32 cellular contexts compared by ENCODE assay signal in the genomic region with DNA sequence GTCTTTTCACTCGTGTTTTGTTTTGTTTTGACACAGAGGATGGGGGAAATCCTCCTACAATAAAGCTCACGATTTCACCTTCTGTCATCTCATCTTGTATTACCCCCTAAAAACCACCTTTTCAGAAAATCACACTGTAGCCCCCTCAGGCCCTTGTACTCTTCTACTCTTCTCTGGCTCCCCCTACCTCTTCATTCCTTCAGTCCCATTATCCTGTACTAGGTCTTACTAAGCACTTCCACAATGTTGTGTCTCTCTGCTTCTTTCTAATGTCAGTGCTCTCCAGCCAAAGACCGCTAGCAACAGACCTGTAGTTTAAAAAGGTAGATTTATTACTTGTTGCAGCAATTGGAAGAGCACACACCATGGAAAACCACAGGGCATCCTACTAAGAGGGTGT. TPM values are rescaled to one million over a fixed set of nuclear protein-coding genes. Genes with fewer than 3 reads are reported as not detected.
"Had no signal": no experiment of that assay in that cellular context is flagged by ENCODE, and none has a peak within 500 bp of the region (broad histone marks: within the 10 kb centered on the region; RNA-seq: fewer than 3 reads in every experiment).

No MANE protein-coding gene starts in this region.

- ATAC-seq: activated CD8-positive, alpha-beta T cell treated with anti-CD3 and anti-CD28 coated beads for 36 hours; activated naive CD8-positive, alpha-beta T cell treated with anti-CD3 and anti-CD28 coated beads, Interleukin-2, amount 50 U/mL, for 24 hours; activated T-cell treated with anti-CD3 and anti-CD28 coated beads, Interleukin-2, amount 50 U/mL, for 4 hours; activated T-helper 17 cell treated with anti-CD3 and anti-CD28 coated beads, Interleukin-2, amount 50 U/mL, for 72 hours; heart right ventricle; left cardiac atrium; left ventricle myocardium superior; stimulated activated effector memory CD8-positive, alpha-beta T cell treated with anti-CD3 and anti-CD28 coated beads, Interleukin-12 subunit alpha, Interleukin-12 subunit beta, amount 100 ng/mL, for 72 hours; stimulated activated naive CD8-positive, alpha-beta T cell treated with anti-CD3 and anti-CD28 coated beads, Interleukin-15, amount 100 ng/mL, for 72 hours had no signal

- H3K4me1 ChIP-seq: breast epithelium, esophagus squamous epithelium, heart right ventricle, prostate gland, sigmoid colon, upper lobe of left lung had no signal

- H3K9me3 Mint-ChIP-seq: activated CD8-positive, alpha-beta T cell treated with anti-CD3 and anti-CD28 coated beads for 36 hours; activated naive CD4-positive, alpha-beta T cell treated with anti-CD3 and anti-CD28 coated beads, Interleukin-2, amount 50 U/mL, for 24 hours; activated naive CD8-positive, alpha-beta T cell treated with anti-CD3 and anti-CD28 coated beads, Interleukin-2, amount 50 U/mL, for 24 hours; activated T-cell treated with anti-CD3 and anti-CD28 coated beads, Interleukin-2, amount 50 U/mL, for 4 hours; activated T-helper 17 cell treated with anti-CD3 and anti-CD28 coated beads, Interleukin-2, amount 50 U/mL, for 72 hours; dendritic cell treated with granulocyte-macrophage colony-stimulating factor and Interleukin-4, amounts not matched to agents 40 ng/mL and 50 ng/mL, for 4 days; stimulated activated effector memory CD8-positive, alpha-beta T cell treated with anti-CD3 and anti-CD28 coated beads, Interleukin-12 subunit alpha, Interleukin-12 subunit beta, amount 100 ng/mL, for 72 hours; stimulated activated naive CD8-positive, alpha-beta T cell treated with anti-CD3 and anti-CD28 coated beads, Interleukin-15, amount 100 ng/mL, for 72 hours; T-helper 1 cell treated with Interleukin-12 subunit alpha and Interleukin-12 subunit beta and Interleukin-4 antibody, amounts not matched to agents 30 μg/mL and 1 μg/mL, for 36 hours had no signal

- H3K4me3 Mint-ChIP-seq: activated CD8-positive, alpha-beta T cell treated with anti-CD3 and anti-CD28 coated beads for 36 hours; activated naive CD4-positive, alpha-beta T cell treated with anti-CD3 and anti-CD28 coated beads, Interleukin-2, amount 50 U/mL, for 24 hours; activated naive CD8-positive, alpha-beta T cell treated with anti-CD3 and anti-CD28 coated beads, Interleukin-2, amount 50 U/mL, for 24 hours; activated T-cell treated with anti-CD3 and anti-CD28 coated beads, Interleukin-2, amount 50 U/mL, for 4 hours; activated T-helper 17 cell treated with anti-CD3 and anti-CD28 coated beads, Interleukin-2, amount 50 U/mL, for 72 hours; dendritic cell treated with granulocyte-macrophage colony-stimulating factor and Interleukin-4, amounts not matched to agents 40 ng/mL and 50 ng/mL, for 4 days; naive B cell; nephron progenitor cell; stimulated activated effector memory CD8-positive, alpha-beta T cell treated with anti-CD3 and anti-CD28 coated beads, Interleukin-12 subunit alpha, Interleukin-12 subunit beta, amount 100 ng/mL, for 72 hours; stimulated activated naive CD8-positive, alpha-beta T cell treated with anti-CD3 and anti-CD28 coated beads, Interleukin-15, amount 100 ng/mL, for 72 hours; T-helper 1 cell treated with Interleukin-12 subunit alpha and Interleukin-12 subunit beta and Interleukin-4 antibody, amounts not matched to agents 30 μg/mL and 1 μg/mL, for 36 hours had no signal

- H3K4me3 ChIP-seq: breast epithelium, esophagus squamous epithelium, heart right ventricle, ovary, prostate gland, sigmoid colon, upper lobe of left lung had no signal

- H3K36me3 ChIP-seq: breast epithelium, esophagus squamous epithelium, heart right ventricle, ovary, prostate gland, sigmoid colon, upper lobe of left lung had no signal

- H3K9me3 ChIP-seq: breast epithelium, esophagus squamous epithelium, heart right ventricle, ovary, prostate gland, sigmoid colon, upper lobe of left lung had no signal

- FAIRE-seq: small intestine had no signal

- H3K36me3 Mint-ChIP-seq: activated naive CD4-positive, alpha-beta T cell treated with anti-CD3 and anti-CD28 coated beads, Interleukin-2, amount 50 U/mL, for 24 hours; naive B cell; stimulated activated effector memory CD8-positive, alpha-beta T cell treated with anti-CD3 and anti-CD28 coated beads, Interleukin-12 subunit alpha, Interleukin-12 subunit beta, amount 100 ng/mL, for 72 hours had no signal

- H3K27me3 ChIP-seq: esophagus squamous epithelium, ovary, sigmoid colon, upper lobe of left lung had no signal

- H3K4me1 Mint-ChIP-seq: activated naive CD4-positive, alpha-beta T cell treated with anti-CD3 and anti-CD28 coated beads, Interleukin-2, amount 50 U/mL, for 24 hours; activated naive CD8-positive, alpha-beta T cell treated with anti-CD3 and anti-CD28 coated beads, Interleukin-2, amount 50 U/mL, for 24 hours; activated T-helper 17 cell treated with anti-CD3 and anti-CD28 coated beads, Interleukin-2, amount 50 U/mL, for 72 hours; naive B cell; stimulated activated effector memory CD8-positive, alpha-beta T cell treated with anti-CD3 and anti-CD28 coated beads, Interleukin-12 subunit alpha, Interleukin-12 subunit beta, amount 100 ng/mL, for 72 hours; stimulated activated naive CD8-positive, alpha-beta T cell treated with anti-CD3 and anti-CD28 coated beads, Interleukin-15, amount 100 ng/mL, for 72 hours had no signal

- H3K27me3 Mint-ChIP-seq: dendritic cell treated with granulocyte-macrophage colony-stimulating factor and Interleukin-4, amounts not matched to agents 40 ng/mL and 50 ng/mL, for 4 days had no signal

- H3K27ac ChIP-seq: breast epithelium, epithelial cell of prostate, esophagus squamous epithelium, heart right ventricle, ovary, prostate gland, sigmoid colon, upper lobe of left lung had no signal

- DNase-seq: activated CD4-positive, alpha-beta T cell treated with anti-CD3 and anti-CD28 coated beads, Interleukin-2, amount 50 U/mL, for 1 hour; activated CD8-positive, alpha-beta T cell treated with anti-CD3 and anti-CD28 coated beads for 36 hours; activated gamma-delta T cell treated with Interleukin-2 at 50 U/mL for 16 hours; activated naive CD8-positive, alpha-beta T cell treated with anti-CD3 and anti-CD28 coated beads, Interleukin-2, amount 50 U/mL, for 24 hours; activated T-cell treated with anti-CD3 and anti-CD28 coated beads, Interleukin-2, amount 50 U/mL, for 4 hours; amygdala; central memory CD4-positive, alpha-beta T cell; esophagus squamous epithelium; foreskin melanocyte; heart right ventricle; islet precursor cell; left cardiac atrium; left ventricle myocardium superior; naive B cell; nephron progenitor cell; ovary; retina; sigmoid colon; small intestine; stimulated activated CD4-positive, alpha-beta T cell treated with anti-CD3 and anti-CD28 coated beads, Interleukin-4, amount 100 ng/mL, for 24 hours; stimulated activated naive CD8-positive, alpha-beta T cell treated with anti-CD3 and anti-CD28 coated beads, Interleukin-15, amount 100 ng/mL, for 72 hours; substantia nigra; T1000; upper lobe of left lung had no signal

- H3K27ac Mint-ChIP-seq: activated CD8-positive, alpha-beta T cell treated with anti-CD3 and anti-CD28 coated beads for 36 hours; activated naive CD4-positive, alpha-beta T cell treated with anti-CD3 and anti-CD28 coated beads, Interleukin-2, amount 50 U/mL, for 24 hours; activated naive CD8-positive, alpha-beta T cell treated with anti-CD3 and anti-CD28 coated beads, Interleukin-2, amount 50 U/mL, for 24 hours; activated T-helper 17 cell treated with anti-CD3 and anti-CD28 coated beads, Interleukin-2, amount 50 U/mL, for 72 hours; dendritic cell treated with granulocyte-macrophage colony-stimulating factor and Interleukin-4, amounts not matched to agents 40 ng/mL and 50 ng/mL, for 4 days; naive B cell; nephron progenitor cell; stimulated activated effector memory CD8-positive, alpha-beta T cell treated with anti-CD3 and anti-CD28 coated beads, Interleukin-12 subunit alpha, Interleukin-12 subunit beta, amount 100 ng/mL, for 72 hours; stimulated activated naive CD8-positive, alpha-beta T cell treated with anti-CD3 and anti-CD28 coated beads, Interleukin-15, amount 100 ng/mL, for 72 hours; T-helper 1 cell treated with Interleukin-12 subunit alpha and Interleukin-12 subunit beta and Interleukin-4 antibody, amounts not matched to agents 30 μg/mL and 1 μg/mL, for 36 hours had no signal

RNA-seq across cellular contexts. Expression of gene RNF128, which starts 30.0 kb away (rescaled TPM):
- total RNA-seq: activated CD8-positive, alpha-beta T cell treated with anti-CD3 and anti-CD28 coated beads for 36 hours; activated T-helper 17 cell treated with anti-CD3 and anti-CD28 coated beads, Interleukin-2, amount 50 U/mL, for 72 hours had no signal
